8 cellular contexts compared by ENCODE assay signal in the genomic region with DNA sequence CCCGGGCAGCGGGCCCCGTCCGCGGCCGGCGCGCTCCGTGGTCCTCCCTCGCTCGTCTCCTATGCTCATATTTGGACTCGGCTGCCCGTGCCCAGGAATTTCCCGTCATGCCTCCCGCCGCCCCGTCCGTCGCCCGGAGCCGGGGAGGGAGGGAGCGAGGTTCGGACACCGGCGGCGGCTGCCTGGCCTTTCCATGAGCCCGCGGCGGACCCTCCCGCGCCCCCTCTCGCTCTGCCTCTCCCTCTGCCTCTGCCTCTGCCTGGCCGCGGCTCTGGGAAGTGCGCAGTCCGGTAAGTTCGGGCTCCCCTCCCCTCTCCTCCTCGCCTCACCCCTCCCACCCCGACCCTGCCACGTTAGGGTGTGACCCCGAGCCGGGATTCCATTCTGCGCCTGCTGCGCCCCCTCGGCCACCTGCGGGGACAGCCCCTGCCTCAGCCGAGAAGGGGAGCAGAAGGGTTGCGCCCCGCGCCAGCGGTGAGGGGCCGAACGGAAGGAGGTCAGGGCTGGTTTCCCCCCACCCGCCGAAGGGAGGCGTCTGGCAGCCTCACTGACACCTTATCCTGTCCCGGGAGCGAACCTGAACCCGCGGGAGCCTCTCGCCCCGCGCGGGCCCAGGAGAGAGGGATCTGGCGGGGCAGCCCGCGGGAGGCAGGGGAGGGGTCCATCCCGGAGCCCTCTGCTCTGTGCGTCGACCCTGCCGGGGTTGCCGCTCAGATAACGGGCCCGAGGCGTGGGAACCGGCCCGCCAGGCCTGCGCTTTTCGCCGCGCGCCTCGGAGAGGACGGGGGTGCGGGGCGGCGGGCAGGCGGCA. TPM values are rescaled to one million over a fixed set of nuclear protein-coding genes. Genes with fewer than 3 reads are reported as not detected.
DNase-seq lines count a peak whose midpoint lies in the region; ATAC-seq and TF ChIP-seq lines count a peak whose summit lies in the region.

MSRB3 (plus strand) TSS at position 108 of the 811 bp plus-strand sequence. CDS start 29,897 bp downstream, outside the sequence.

- DNase-seq in GM06990 (ENCODE audit: extremely low read depth, insufficient read length) (peak; percentile 58), MG63 (peak; percentile 85), adrenal gland (peak; percentile 40 to 68 (median 53)), Right ventricle myocardium superior (peak; percentile 87), omental fat pad (ENCODE audit: low spot score) (peak; percentile 26)
- DNase-seq in activated effector memory CD4-positive, alpha-beta T cell treated with Interleukin-2 at 50 U/mL for 16 hours, result no peak

- WGBS in adrenal gland, 4 donors, result 0 to 1% (median 1%) methylated on average over 12 to 88 of the region's 88 CpGs

- H3K9me3 ChIP-seq in MG63 (no peaks in the 10 kb centered on the region), adrenal gland (replicated peaks in 1 of 3) (no peaks in the 10 kb centered on the region)

- peak within 1 kb of the TSS in 3 of 5 donors; percentile 16 to 85 (median 71) for H3K27ac ChIP-seq in adrenal gland

- H3K4me3 ChIP-seq in GM06990 (replicated peaks; ENCODE audit: low read depth, low read length) (peak within 1 kb of the TSS; percentile 82), MG63 (peak within 1 kb of the TSS; percentile 93), adrenal gland (peak within 1 kb of the TSS; percentile 35 to 84 (median 68))

- H3K27me3 ChIP-seq in GM06990 (replicated peaks; ENCODE audit: control insufficient read depth, insufficient read depth, low read length) (no peaks in the 10 kb centered on the region), MG63 (no peaks in the 10 kb centered on the region), adrenal gland (no peaks in the 10 kb centered on the region)

- TF ChIP-seq CTCF in GM06990 (IDR thresholded peaks at IDR 0.05; ENCODE audit: insufficient read depth, low read length, poor library complexity, severe bottlenecking) (peak; percentile 45), adrenal gland (IDR thresholded peaks at IDR 0.05) (peak in 1 of 6 experiments; percentile 5), omental fat pad (IDR thresholded peaks at IDR 0.05) (no peak)

- H3K36me3 ChIP-seq in GM06990 (ENCODE audit: control insufficient read depth, insufficient read depth, low read length), result no peaks in the 10 kb centered on the region
- H3K36me3 ChIP-seq in MG63, result no peaks in the 10 kb centered on the region
- H3K36me3 ChIP-seq in adrenal gland (replicated peaks in 1 of 2), result no peaks in the 10 kb centered on the region

- intact Hi-C loops in adrenal gland (cut with DNase I), result no loop called here
- intact Hi-C loops in Right ventricle myocardium superior (cut with DNase I), result no loop called here

- H3K4me1 ChIP-seq in adrenal gland (replicated peaks in 1 of 2), result peaks cover 10 to 16% of the 10 kb centered on the region in 2 donors

- peak; percentile 71 for ATAC-seq in GM21825 (IDR thresholded peaks at IDR 0.05; ENCODE audit: unreplicated experiment)
- peak; percentile 98 for ATAC-seq in Right ventricle myocardium superior (ENCODE audit: poor library complexity)
- peak; percentile 82 for ATAC-seq in omental fat pad (ENCODE audit: low FRiP score)
- no peak for ATAC-seq in HG03097 (IDR thresholded peaks at IDR 0.05; ENCODE audit: low FRiP score, unreplicated experiment)

- TF ChIP-seq POLR2A in adrenal gland (IDR thresholded peaks at IDR 0.05), result no peak

RNA-seq across cellular contexts. Expression of gene MSRB3, which starts in this region (rescaled TPM):
- 40.6 and 43.5 TPM in 2 replicates for total RNA-seq in MG63 (2014; rRNA removed; shearing (Covaris generic); ENCODE audit: low replicate concordance)
- total RNA-seq in adrenal gland (10 to 100 TPM in 5 of 8 donors, 1 to 10 TPM in 3; 5.5 to 17.0 (median 11.3) TPM), Right ventricle myocardium superior (130 TPM), omental fat pad (10 to 100 TPM; 36.8 to 49.7 (median 44.8) TPM)
- polyA plus RNA-seq in adrenal gland, result 1 to 10 TPM; 7.2 to 9.0 (median 7.9) TPM
